ENCODE assay signal across 8 cellular contexts in genomic region chr13:49669735-49670309, GRCh38. TPM values are rescaled to one million over a fixed set of nuclear protein-coding genes. Genes with fewer than 3 reads are reported as not detected.
DNase-seq lines count a peak whose midpoint lies in the region; ATAC-seq, FAIRE-seq and TF ChIP-seq lines count a peak whose summit lies in the region.

No MANE protein-coding gene starts in this region.

- no peak for DNase-seq in activated CD4-positive, CD25-positive, alpha-beta regulatory T cell (lab: John Stamatoyannopoulos, UW)
- DNase-seq in NOMO-1 treated with dmso at 0.1 percent for 144 hours (lab: John Stamatoyannopoulos, UW; ENCODE audit: unreplicated experiment) (peak; percentile 15), MCF 10A (ENCODE audit: unreplicated experiment) (peak; percentile 73), stromal cell of bone marrow (ENCODE audit: low read depth) (peak; percentile 57)

- TF ChIP-seq CTCF in MCF 10A (IDR thresholded peaks at IDR 0.05; ENCODE audit: unreplicated experiment), result peak; percentile 73

- CTCF ChIA-PET in MCF 10A (lab: Yijun Ruan, JAX), result interaction anchor here (0.6 to 4.1 kb wide), 7 partner anchors 9 to 266 kb away, joined by 3 to 21 read pairs (median 4); partner anchors contain the start of genes KPNA3 and SPRYD7

- H3K36me3 Mint-ChIP-seq in MCF 10A (ENCODE audit: insufficient read depth, unreplicated experiment), result peaks cover 61% of the 10 kb centered on the region

- no TSS peak for BruUV-seq in MCF 10A (replicated peaks; lab: Mats Ljungman, UMichigan)

- no peak overlapping the region for H3K27ac Mint-ChIP-seq in MCF 10A (ENCODE audit: low read depth, unreplicated experiment)

- H3K4me1 Mint-ChIP-seq in MCF 10A (ENCODE audit: insufficient read depth, unreplicated experiment), result peaks cover 30% of the 10 kb centered on the region

- POLR2A ChIA-PET in MCF 10A (lab: Yijun Ruan, JAX), result interaction anchor here (0.6 to 3.6 kb wide), 7 partner anchors 9 to 367 kb away, joined by 3 to 9 read pairs (median 4); partner anchors contain the start of gene EBPL

- no peak overlapping the region for H3K4me3 Mint-ChIP-seq in MCF 10A (ENCODE audit: unreplicated experiment)

- H3K9me3 Mint-ChIP-seq in MCF 10A (ENCODE audit: unreplicated experiment), result no peaks in the 10 kb centered on the region

- intact Hi-C loops in MCF 10A (cut with micrococcal nuclease), result loop anchor here (1.0 to 5.0 kb wide), 6 partner anchors 121 to 1242 kb away; partner anchors contain the start of gene SPRYD7

- peak; percentile 55 to 63 for ATAC-seq in activated CD4-positive, CD25-positive, alpha-beta regulatory T cell treated with anti-CD3 and anti-CD28 coated beads, Interleukin-2, amount 50 U/mL, for 24 hours
- ATAC-seq in HG03565 (IDR thresholded peaks at IDR 0.05; ENCODE audit: unreplicated experiment), result peak; percentile 72
- ATAC-seq in HG02571 (IDR thresholded peaks at IDR 0.05; ENCODE audit: unreplicated experiment), result no peak

- FAIRE-seq in islet of Langerhans (lab: Jason Lieb, UNC), result peak; percentile 36

- no peaks in the 10 kb centered on the region for H3K27me3 Mint-ChIP-seq in MCF 10A (ENCODE audit: insufficient read depth, unreplicated experiment)

RNA-seq across cellular contexts. Expression of gene EBPL, which starts 21.5 kb away (rescaled TPM):
- 90.1 and 121 TPM in 2 replicates for total RNA-seq in MCF 10A (2022)

RNA-seq across cellular contexts. Expression of gene ARL11, which starts 41.5 kb away (rescaled TPM):
- total RNA-seq in MCF 10A (2022), result not detected in 2 replicates

Comparison
In these comparisons a context has a peak if more than half of its experiments do, and no peak if none do; other contexts are left out.
1. DNase-seq: peak in NOMO-1 treated with dmso at 0.1 percent for 144 hours (single experiment), MCF 10A (single experiment) and stromal cell of bone marrow (single experiment); none in activated CD4-positive, CD25-positive, alpha-beta regulatory T cell (0 of 4).